21 cellular contexts compared by ENCODE assay signal in genomic region chr22:18118345-18118915, GRCh38.
"Had no signal": no experiment of that assay in that cellular context is flagged by ENCODE, and none has a peak within 500 bp of the region (broad histone marks: within the 10 kb centered on the region; RNA-seq: fewer than 3 reads in every experiment).

No MANE protein-coding gene starts in this region.

- ATAC-seq: activated T-helper 17 cell treated with anti-CD3 and anti-CD28 coated beads, Interleukin-2, amount 50 U/mL, for 72 hours; T-helper 17 cell had no signal

- DNase-seq: activated B cell treated with CpG ODN at 0.5 μM for 24 hours; activated CD4-positive, alpha-beta memory T cell treated with anti-CD3 and anti-CD28 coated beads for 36 hours; activated CD4-positive, alpha-beta T cell treated with anti-CD3 and anti-CD28 coated beads for 1 hour; activated CD4-positive, alpha-beta T cell treated with anti-CD3 and anti-CD28 coated beads, Interleukin-2, amount 10 ng/mL, durations not matched to agents 24 days and 14 days; activated CD8-positive, alpha-beta memory T cell treated with anti-CD3 and anti-CD28 coated beads for 24 hours; activated gamma-delta T cell; activated naive CD4-positive, alpha-beta T cell treated with anti-CD3 and anti-CD28 coated beads for 36 hours; activated T-cell treated with anti-CD3 and anti-CD28 coated beads for 4 hours; activated T-cell treated with anti-CD3 and anti-CD28 coated beads, Interleukin-2, amount 50 U/mL, for 48 hours; amygdala; MM.1S; NCI-H1105; NCI-H1436; NCI-H1694 treated with DMSO at 0.1 percent for 48 hours; NCI-H2029 treated with DMSO at 0.1 percent for 48 hours; NCI-H446; NCI-H524; SIG-M5; T-helper 17 cell; T-helper 9 cell had no signal
